ENCODE assay signal across 1 cellular context in the genomic region with DNA sequence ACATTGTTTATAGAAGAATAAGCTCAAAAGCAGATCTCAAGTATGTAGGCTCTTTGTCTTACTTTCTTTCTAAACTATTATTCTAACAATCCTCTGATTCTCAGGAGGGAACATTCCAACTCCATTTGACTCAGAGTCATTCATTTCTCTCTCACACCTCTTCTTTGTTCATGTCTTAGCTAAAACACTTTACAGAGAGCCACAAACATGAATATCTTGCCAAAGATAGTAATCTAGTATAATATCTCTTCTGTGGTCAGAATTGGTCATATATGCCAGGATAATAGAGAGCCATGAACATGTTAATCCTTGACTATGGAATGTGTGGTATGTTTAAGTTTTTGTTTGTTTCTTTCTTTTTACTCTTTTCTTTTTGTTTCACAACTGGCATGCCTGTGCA.
TF ChIP-seq lines count a peak whose summit lies in the region.

No MANE protein-coding gene starts in this region.

TF ChIP-seq in WTC11, 78 proteins besides CTCF, POLR2A, EP300 and RAD21 (continued from another document):
- TF ChIP-seq FOXP1 (CRISPR knock-in tag; IDR thresholded peaks at IDR 0.05; ENCODE audit: borderline replicate concordance) (no peak), JAZF1 (CRISPR knock-in tag; IDR thresholded peaks at IDR 0.05) (no peak), NR3C1 (CRISPR knock-in tag; conservative IDR thresholded peaks at IDR 0.05; ENCODE audit: low read depth) (no peak)
